ENCODE assay signal across 15 cellular contexts in genomic region chr20:35339007-35339406, GRCh38. TPM values are rescaled to one million over a fixed set of nuclear protein-coding genes. Genes with fewer than 3 reads are reported as not detected.
DNase-seq lines count a peak whose midpoint lies in the region; ATAC-seq and TF ChIP-seq lines count a peak whose summit lies in the region.
"Had no signal": no experiment of that assay in that cellular context is flagged by ENCODE, and none has a peak within 500 bp of the region (broad histone marks: within the 10 kb centered on the region; RNA-seq: fewer than 3 reads in every experiment).

No MANE protein-coding gene starts in this region.

- intact Hi-C loops in sigmoid colon (cut with DNase I), result no loop called here

- TF ChIP-seq CTCF in RWPE2 (IDR thresholded peaks at IDR 0.05; ENCODE audit: poor library complexity, severe bottlenecking) (no peak), sigmoid colon (IDR thresholded peaks at IDR 0.05) (no peak)

- H3K27ac ChIP-seq in RWPE2 (ENCODE audit: poor library complexity, severe bottlenecking), result peak overlapping the region; percentile 72
- H3K27ac ChIP-seq in sigmoid colon, result peak overlapping the region; percentile 53 to 82 (median 74)
- H3K27ac ChIP-seq: body of pancreas, right lobe of liver had no signal

- no peaks in the 10 kb centered on the region for H3K9me3 ChIP-seq in RWPE2 (ENCODE audit: severe bottlenecking)
- no peaks in the 10 kb centered on the region for H3K9me3 ChIP-seq in sigmoid colon
- H3K9me3 ChIP-seq: body of pancreas, right lobe of liver had no signal

- peaks cover 35% of the 10 kb centered on the region for H3K36me3 ChIP-seq in RWPE2 (ENCODE audit: low read depth)
- H3K36me3 ChIP-seq in sigmoid colon, result peaks cover 0 to 8% (median 3%) of the 10 kb centered on the region in 4 donors
- H3K36me3 ChIP-seq: right lobe of liver had no signal

- H3K4me1 ChIP-seq in RWPE2 (ENCODE audit: insufficient read depth, poor library complexity, severe bottlenecking) (peaks cover 28% of the 10 kb centered on the region), sigmoid colon (peaks cover 0 to 85% (median 72%) of the 10 kb centered on the region in 4 donors)

- ATAC-seq in RWPE2 (ENCODE audit: low read depth) (peak; percentile 95), HG03108 (IDR thresholded peaks at IDR 0.05; ENCODE audit: unreplicated experiment) (no peak)
- ATAC-seq: body of pancreas had no signal

- no peak for TF ChIP-seq EP300 in sigmoid colon (IDR thresholded peaks at IDR 0.05)

- 85 to 90% methylated on average over 2 of the region's 2 CpGs for WGBS in sigmoid colon, 2 donors

- peak; percentile 79 for DNase-seq in GM03348 (ENCODE audit: low spot score)
- DNase-seq in RWPE2 (ENCODE audit: low spot score), result no peak
- peak; percentile 91 for DNase-seq in fibroblast of gingiva (ENCODE audit: low read depth)
- DNase-seq in sigmoid colon, result no peak
- no peak for DNase-seq in NCI-H146 treated with DMSO at 0.1 percent for 48 hours (lab: John Stamatoyannopoulos, UW; ENCODE audit: unreplicated experiment)
- DNase-seq in Kasumi-1 (lab: John Stamatoyannopoulos, UW), result no peak
- no peak for DNase-seq in activated CD8-positive, alpha-beta memory T cell treated with anti-CD3 and anti-CD28 coated beads for 24 hours
- DNase-seq: activated CD8-positive, alpha-beta memory T cell treated with anti-CD3 and anti-CD28 coated beads, Interleukin-2, amount 50 U/mL, for 4 hours; body of pancreas; DMS79 treated with DMSO at 0.1 percent for 48 hours; H9; NK-92 treated with Interleukin-12 subunit alpha and Interleukin-12 subunit beta, amount 100 ng/mL, for 24 hours; right lobe of liver had no signal

- H3K27me3 ChIP-seq in RWPE2 (ENCODE audit: insufficient read depth, poor library complexity, severe bottlenecking) (no peaks in the 10 kb centered on the region), sigmoid colon (no peaks in the 10 kb centered on the region)
- H3K27me3 ChIP-seq: body of pancreas, right lobe of liver had no signal

- H3K4me3 ChIP-seq in RWPE2 (ENCODE audit: severe bottlenecking), result no peak overlapping the region
- no peak overlapping the region for H3K4me3 ChIP-seq in sigmoid colon
- H3K4me3 ChIP-seq: body of pancreas, right lobe of liver had no signal

- no peak for TF ChIP-seq POLR2A in sigmoid colon (IDR thresholded peaks at IDR 0.05)

RNA-seq across cellular contexts. Expression of gene FAM83C, which starts 46.8 kb away (rescaled TPM):
- not detected for total RNA-seq in sigmoid colon
- polyA plus RNA-seq in sigmoid colon, result under 1 TPM in 2 of 3 donors, not detected in 1; under 0.01 to 0.03 TPM
- total RNA-seq: body of pancreas; H9; right lobe of liver; T-helper 2 cell treated with Interferon-gamma antibody and Interleukin-4, amounts not matched to agents 100 ng/mL and 5 ng/mL, for 36 hours had no signal

RNA-seq across cellular contexts. Expression of gene EIF6, which starts 54.4 kb away (rescaled TPM):
- 10 to 100 TPM; 61.9 to 71.3 (median 66.1) TPM for total RNA-seq in sigmoid colon
- 100 to 1,000 TPM; 202 to 289 (median 228) TPM for polyA plus RNA-seq in sigmoid colon

Comparison
In these comparisons a context has a peak if more than half of its experiments do, and no peak if none do; other contexts are left out.
1. DNase-seq: peak in GM03348 (single experiment) and fibroblast of gingiva (single experiment); none in RWPE2 (single experiment), sigmoid colon (single experiment), NCI-H146 treated with DMSO at 0.1 percent for 48 hours (single experiment), Kasumi-1 (0 of 2) and activated CD8-positive, alpha-beta memory T cell treated with anti-CD3 and anti-CD28 coated beads for 24 hours (single experiment).